16 cellular contexts compared by ENCODE assay signal in the genomic region with DNA sequence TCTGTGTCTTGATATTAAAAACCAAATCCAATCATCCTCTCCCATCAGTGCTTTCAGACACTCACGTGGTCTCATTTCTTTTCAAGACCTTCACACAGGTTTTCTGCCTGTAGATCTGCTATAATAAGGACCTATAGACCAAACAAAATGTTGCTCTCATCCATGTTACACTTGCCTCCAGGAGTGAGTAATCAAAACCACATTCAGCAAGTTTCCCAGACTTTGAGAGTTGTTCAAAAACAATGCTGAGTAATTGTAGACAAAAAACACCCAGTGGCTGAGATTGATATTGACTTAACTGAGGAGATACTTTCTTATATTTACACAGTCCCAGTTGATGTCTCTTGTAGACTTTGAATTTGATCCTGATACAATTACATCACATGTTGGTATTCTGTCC.
DNase-seq lines count a peak whose midpoint lies in the region; ATAC-seq lines count a peak whose summit lies in the region.
"Had no signal": no experiment of that assay in that cellular context is flagged by ENCODE, and none has a peak within 500 bp of the region (broad histone marks: within the 10 kb centered on the region; RNA-seq: fewer than 3 reads in every experiment).

No MANE protein-coding gene starts in this region.

- H3K4me3 ChIP-seq in Jurkat, Clone E6-1 (ENCODE audit: low read length): no peak overlapping the region
- peak overlapping the region; percentile 18 for H3K4me3 ChIP-seq in endocrine pancreas (ENCODE audit: control insufficient read depth, insufficient read depth, low read length)
- H3K4me3 ChIP-seq: GM23338, PC-9 had no signal

- no peak overlapping the region for H3K9ac ChIP-seq in endocrine pancreas (ENCODE audit: control insufficient read depth, insufficient read depth, low read length)

- no peaks in the 10 kb centered on the region for H3K27me3 ChIP-seq in endocrine pancreas (ENCODE audit: control insufficient read depth, insufficient read depth, low read length)

- ATAC-seq in GM21423 (IDR thresholded peaks at IDR 0.05; ENCODE audit: unreplicated experiment): no peak
- ATAC-seq: GM23338 had no signal

- H3K4me1 ChIP-seq in endocrine pancreas (ENCODE audit: control insufficient read depth, insufficient read depth, low read length): peaks cover 10% of the 10 kb centered on the region

- no peaks in the 10 kb centered on the region for H3K36me3 ChIP-seq in endocrine pancreas (ENCODE audit: control insufficient read depth, insufficient read depth, low read length)

- DNase-seq in Caki2 (ENCODE audit: low read depth): peak; percentile 45
- peak; percentile 14 for DNase-seq in Jurkat, Clone E6-1 (ENCODE audit: low read depth, low spot score)
- peak; percentile 24 for DNase-seq in amniotic stem cell (lab: John Stamatoyannopoulos, UW)
- no peak for DNase-seq in cerebellar nuclear complex (lab: John Stamatoyannopoulos, UW)
- no peak for DNase-seq in amygdala (lab: John Stamatoyannopoulos, UW)
- DNase-seq in cerebellar cortex (ENCODE audit: low spot score): no peak
- DNase-seq: C1 segment of cervical spinal cord, IMR-90, NCI-H1417 treated with DMSO at 0.1 percent for 48 hours, NCI-H2081, NCI-H526 treated with DMSO at 0.1 percent for 48 hours, PC-9, SHP77 had no signal

- in situ Hi-C loops in Caki2 (cut with HindIII; ENCODE audit: low pct_unique_long_range_greater_than_20kb, low sequenced_read_pairs): no loop called here

- peaks cover 4% of the 10 kb centered on the region for H3K9me3 ChIP-seq in endocrine pancreas (ENCODE audit: control insufficient read depth, low read length)

Comparison
In these comparisons a context has a peak if more than half of its experiments do, and no peak if none do; other contexts are left out.
1. DNase-seq: peak in Caki2 (single experiment), Jurkat, Clone E6-1 (single experiment) and amniotic stem cell (single experiment); none in cerebellar nuclear complex (0 of 2), amygdala (0 of 56) and cerebellar cortex (single experiment).